8 cellular contexts compared by ENCODE assay signal in genomic region chr17:77323413-77324171, GRCh38.
DNase-seq lines count a peak whose midpoint lies in the region; ATAC-seq and TF ChIP-seq lines count a peak whose summit lies in the region.

No MANE protein-coding gene starts in this region.

- no peak overlapping the region for H3K4me3 ChIP-seq in CD4-positive, CD25-positive, alpha-beta regulatory T cell (ENCODE audit: low read depth, low read length)
- H3K4me3 ChIP-seq in Loucy (ENCODE audit: low read length, poor library complexity, severe bottlenecking), result no peak overlapping the region
- H3K4me3 ChIP-seq in dorsolateral prefrontal cortex, result peak overlapping the region in 14 of 59 donors; percentile 6 to 63 (median 44)

- H3K9me3 Mint-ChIP-seq in CD4-positive, CD25-positive, alpha-beta regulatory T cell, result peaks cover 0 to 1% (median 0%) of the 10 kb centered on the region in 7 donors
- peaks cover 0 to 7% (median 0%) of the 10 kb centered on the region in 7 donors for H3K9me3 Mint-ChIP-seq in naive B cell

- no peaks in the 10 kb centered on the region for H3K27me3 ChIP-seq in CD4-positive, CD25-positive, alpha-beta regulatory T cell (ENCODE audit: control insufficient read depth, insufficient read depth, low read length)
- H3K27me3 ChIP-seq in Loucy (ENCODE audit: insufficient read depth, low read length, poor library complexity, severe bottlenecking), result no peaks in the 10 kb centered on the region
- H3K27me3 ChIP-seq in dorsolateral prefrontal cortex, result no peaks in the 10 kb centered on the region

- H3K4me1 ChIP-seq in CD4-positive, CD25-positive, alpha-beta regulatory T cell (ENCODE audit: control insufficient read depth, insufficient read depth, low read length, poor library complexity, severe bottlenecking), result peaks cover 45% of the 10 kb centered on the region
- H3K4me1 ChIP-seq in Loucy (ENCODE audit: insufficient read depth, low read length, poor library complexity, severe bottlenecking), result peaks cover 44% of the 10 kb centered on the region

- TF ChIP-seq CTCF in Loucy (conservative IDR thresholded peaks at IDR 0.05; ENCODE audit: low read length), result no peak
- no peak for TF ChIP-seq CTCF in dorsolateral prefrontal cortex (IDR thresholded peaks at IDR 0.05 in 54 of 56, conservative IDR thresholded peaks at IDR 0.05 in 2 of 56; ENCODE audit: low read depth in 1 of 56, partially characterized antibody in 56 of 56)

- no peaks in the 10 kb centered on the region for H3K9me2 ChIP-seq in Loucy (replicated peaks; ENCODE audit: low read depth, low read length)

- H3K4me1 Mint-ChIP-seq in CD4-positive, CD25-positive, alpha-beta regulatory T cell, result peaks cover 10 to 68% (median 28%) of the 10 kb centered on the region in 4 donors
- peaks cover 82 to 100% (median 93%) of the 10 kb centered on the region in 3 donors for H3K4me1 Mint-ChIP-seq in naive B cell

- H3K9me3 ChIP-seq in CD4-positive, CD25-positive, alpha-beta regulatory T cell (ENCODE audit: control insufficient read depth in 2 of 2, low read length in 2 of 2), result no peaks in the 10 kb centered on the region
- H3K9me3 ChIP-seq in Loucy (ENCODE audit: insufficient read depth, low read depth, low read length), result no peaks in the 10 kb centered on the region

- no peaks in the 10 kb centered on the region for H3K36me3 Mint-ChIP-seq in CD4-positive, CD25-positive, alpha-beta regulatory T cell
- H3K36me3 Mint-ChIP-seq in naive B cell, result no peaks in the 10 kb centered on the region

- H3K27ac Mint-ChIP-seq in CD4-positive, CD25-positive, alpha-beta regulatory T cell, result peak overlapping the region; percentile 7 to 89 (median 58)
- peak overlapping the region; percentile 98 to 100 (median 99) for H3K27ac Mint-ChIP-seq in naive B cell

- H3K27ac ChIP-seq in CD4-positive, CD25-positive, alpha-beta regulatory T cell (ENCODE audit: insufficient read depth, low read length, poor library complexity, severe bottlenecking), result no peak overlapping the region
- H3K27ac ChIP-seq in dorsolateral prefrontal cortex, result peak overlapping the region in 51 of 59 donors; percentile 10 to 90 (median 74)

- H3K79me2 ChIP-seq in Loucy (ENCODE audit: insufficient read depth, low read length), result no peaks in the 10 kb centered on the region

- H3K9ac ChIP-seq in Loucy (ENCODE audit: low read depth, low read length, poor library complexity, severe bottlenecking), result no peak overlapping the region

- intact Hi-C loops in dorsolateral prefrontal cortex (cut with DNase I), result no loop called here

- H3K4me2 ChIP-seq in Loucy (ENCODE audit: low read depth, low read length, poor library complexity, severe bottlenecking), result peak overlapping the region; percentile 26

- H3K27me3 Mint-ChIP-seq in CD4-positive, CD25-positive, alpha-beta regulatory T cell, result no peaks in the 10 kb centered on the region
- H3K27me3 Mint-ChIP-seq in naive B cell, result no peaks in the 10 kb centered on the region

- no peak overlapping the region for H2AFZ ChIP-seq in Loucy (ENCODE audit: low read length)

- peak in 1 of 3 donors; percentile 20 for DNase-seq in CD4-positive, CD25-positive, alpha-beta regulatory T cell
- DNase-seq in dorsolateral prefrontal cortex (peak in 5 of 10 donors; percentile 3 to 41 (median 29)), naive B cell (peak; percentile 63), CD1c-positive myeloid dendritic cell (ENCODE audit: extremely low spot score) (no peak)
- DNase-seq in activated CD4-positive, alpha-beta T cell treated with anti-CD3 and anti-CD28 coated beads for 48 hours, result no peak

- ATAC-seq in CD4-positive, CD25-positive, alpha-beta regulatory T cell (ENCODE audit: low read depth in 2 of 2), result no peak
- ATAC-seq in naive B cell (ENCODE audit: low read depth in 2 of 2) (peak in 1 of 2 donors; percentile 5), HG03045 (IDR thresholded peaks at IDR 0.05; ENCODE audit: unreplicated experiment) (no peak), HG03520 (IDR thresholded peaks at IDR 0.05; ENCODE audit: unreplicated experiment) (no peak)

- H3F3A ChIP-seq in Loucy (ENCODE audit: low read depth), result no peaks in the 10 kb centered on the region

- H3K4me3 Mint-ChIP-seq in CD4-positive, CD25-positive, alpha-beta regulatory T cell, result peak overlapping the region in 1 of 4 donors; percentile 24
- H3K4me3 Mint-ChIP-seq in naive B cell, result peak overlapping the region; percentile 72 to 95 (median 90)

- no peaks in the 10 kb centered on the region for H4K20me1 ChIP-seq in Loucy (ENCODE audit: insufficient read depth, low read length, poor library complexity, severe bottlenecking)

- no peaks in the 10 kb centered on the region for H3K36me3 ChIP-seq in CD4-positive, CD25-positive, alpha-beta regulatory T cell (ENCODE audit: control insufficient read depth, insufficient read depth, low read length)
- H3K36me3 ChIP-seq in Loucy (ENCODE audit: insufficient read depth, low read length), result no peaks in the 10 kb centered on the region
